Comparison of ENCODE assay signal across 1 cellular context in genomic region chr12:46472893-46473633, GRCh38.
TF ChIP-seq lines count a peak whose summit lies in the region.

No MANE protein-coding gene starts in this region.

TF ChIP-seq in GM23338, 12 proteins besides CTCF, POLR2A, EP300 and RAD21 (continued from another document):
- TF ChIP-seq, protein P1, sequence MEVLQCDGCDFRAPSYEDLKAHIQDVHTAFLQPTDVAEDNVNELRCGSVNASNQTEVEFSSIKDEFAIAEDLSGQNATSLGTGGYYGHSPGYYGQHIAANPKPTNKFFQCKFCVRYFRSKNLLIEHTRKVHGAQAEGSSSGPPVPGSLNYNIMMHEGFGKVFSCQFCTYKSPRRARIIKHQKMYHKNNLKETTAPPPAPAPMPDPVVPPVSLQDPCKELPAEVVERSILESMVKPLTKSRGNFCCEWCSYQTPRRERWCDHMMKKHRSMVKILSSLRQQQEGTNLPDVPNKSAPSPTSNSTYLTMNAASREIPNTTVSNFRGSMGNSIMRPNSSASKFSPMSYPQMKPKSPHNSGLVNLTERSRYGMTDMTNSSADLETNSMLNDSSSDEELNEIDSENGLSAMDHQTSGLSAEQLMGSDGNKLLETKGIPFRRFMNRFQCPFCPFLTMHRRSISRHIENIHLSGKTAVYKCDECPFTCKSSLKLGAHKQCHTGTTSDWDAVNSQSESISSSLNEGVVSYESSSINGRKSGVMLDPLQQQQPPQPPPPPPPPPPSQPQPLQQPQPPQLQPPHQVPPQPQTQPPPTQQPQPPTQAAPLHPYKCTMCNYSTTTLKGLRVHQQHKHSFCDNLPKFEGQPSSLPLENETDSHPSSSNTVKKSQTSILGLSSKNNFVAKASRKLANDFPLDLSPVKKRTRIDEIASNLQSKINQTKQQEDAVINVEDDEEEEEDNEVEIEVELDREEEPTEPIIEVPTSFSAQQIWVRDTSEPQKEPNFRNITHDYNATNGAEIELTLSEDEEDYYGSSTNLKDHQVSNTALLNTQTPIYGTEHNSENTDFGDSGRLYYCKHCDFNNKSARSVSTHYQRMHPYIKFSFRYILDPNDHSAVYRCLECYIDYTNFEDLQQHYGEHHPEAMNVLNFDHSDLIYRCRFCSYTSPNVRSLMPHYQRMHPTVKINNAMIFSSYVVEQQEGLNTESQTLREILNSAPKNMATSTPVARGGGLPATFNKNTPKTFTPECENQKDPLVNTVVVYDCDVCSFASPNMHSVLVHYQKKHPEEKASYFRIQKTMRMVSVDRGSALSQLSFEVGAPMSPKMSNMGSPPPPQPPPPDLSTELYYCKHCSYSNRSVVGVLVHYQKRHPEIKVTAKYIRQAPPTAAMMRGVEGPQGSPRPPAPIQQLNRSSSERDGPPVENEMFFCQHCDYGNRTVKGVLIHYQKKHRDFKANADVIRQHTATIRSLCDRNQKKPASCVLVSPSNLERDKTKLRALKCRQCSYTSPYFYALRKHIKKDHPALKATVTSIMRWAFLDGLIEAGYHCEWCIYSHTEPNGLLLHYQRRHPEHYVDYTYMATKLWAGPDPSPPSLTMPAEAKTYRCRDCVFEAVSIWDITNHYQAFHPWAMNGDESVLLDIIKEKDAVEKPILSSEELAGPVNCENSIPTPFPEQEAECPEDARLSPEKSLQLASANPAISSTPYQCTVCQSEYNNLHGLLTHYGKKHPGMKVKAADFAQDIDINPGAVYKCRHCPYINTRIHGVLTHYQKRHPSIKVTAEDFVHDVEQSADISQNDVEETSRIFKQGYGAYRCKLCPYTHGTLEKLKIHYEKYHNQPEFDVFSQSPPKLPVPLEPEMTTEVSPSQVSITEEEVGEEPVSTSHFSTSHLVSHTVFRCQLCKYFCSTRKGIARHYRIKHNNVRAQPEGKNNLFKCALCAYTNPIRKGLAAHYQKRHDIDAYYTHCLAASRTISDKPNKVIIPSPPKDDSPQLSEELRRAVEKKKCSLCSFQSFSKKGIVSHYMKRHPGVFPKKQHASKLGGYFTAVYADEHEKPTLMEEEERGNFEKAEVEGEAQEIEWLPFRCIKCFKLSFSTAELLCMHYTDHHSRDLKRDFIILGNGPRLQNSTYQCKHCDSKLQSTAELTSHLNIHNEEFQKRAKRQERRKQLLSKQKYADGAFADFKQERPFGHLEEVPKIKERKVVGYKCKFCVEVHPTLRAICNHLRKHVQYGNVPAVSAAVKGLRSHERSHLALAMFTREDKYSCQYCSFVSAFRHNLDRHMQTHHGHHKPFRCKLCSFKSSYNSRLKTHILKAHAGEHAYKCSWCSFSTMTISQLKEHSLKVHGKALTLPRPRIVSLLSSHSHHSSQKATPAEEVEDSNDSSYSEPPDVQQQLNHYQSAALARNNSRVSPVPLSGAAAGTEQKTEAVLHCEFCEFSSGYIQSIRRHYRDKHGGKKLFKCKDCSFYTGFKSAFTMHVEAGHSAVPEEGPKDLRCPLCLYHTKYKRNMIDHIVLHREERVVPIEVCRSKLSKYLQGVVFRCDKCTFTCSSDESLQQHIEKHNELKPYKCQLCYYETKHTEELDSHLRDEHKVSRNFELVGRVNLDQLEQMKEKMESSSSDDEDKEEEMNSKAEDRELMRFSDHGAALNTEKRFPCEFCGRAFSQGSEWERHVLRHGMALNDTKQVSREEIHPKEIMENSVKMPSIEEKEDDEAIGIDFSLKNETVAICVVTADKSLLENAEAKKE (CRISPR knock-in tag; IDR thresholded peaks at IDR 0.05) = no peak
